ENCODE assay signal across 1 cellular context in genomic region chr2:73736855-73737779, GRCh38.
A peak's percentile ranks its signal among the peaks of the same experiment; 100 is the strongest.
TF ChIP-seq lines count a peak whose summit lies in the region.

TPRKB (minus strand) TSS chr2:73737345; CDS start chr2:73734569, 2,776 bp downstream.

TF ChIP-seq in HepG2, 621 proteins besides CTCF, POLR2A, EP300 and RAD21 (continued from another document and continues in another):
- no peak for TF ChIP-seq ZC3H4 (CRISPR knock-in tag; IDR thresholded peaks at IDR 0.05; ENCODE audit: borderline replicate concordance)
- peak in 1 of 2 experiments; percentile 49; a peak in 2 of 4 replicates for TF ChIP-seq REST (IDR thresholded peaks at IDR 0.05; ENCODE audit: borderline replicate concordance in 1 of 2, low read depth in 1 of 2, low read length in 2 of 2)
- TF ChIP-seq ZFP36L2 (CRISPR knock-in tag; IDR thresholded peaks at IDR 0.05), result no peak
- peak; percentile 80 for TF ChIP-seq CCDC6 (CRISPR knock-in tag; IDR thresholded peaks at IDR 0.05)
- TF ChIP-seq KDM5B (CRISPR knock-in tag; IDR thresholded peaks at IDR 0.05; ENCODE audit: borderline replicate concordance), result peak; percentile 84; the same call in 1 of the 2 replicates
- peak; percentile 92; the same call in 1 of the 2 replicates for TF ChIP-seq ZNF510 (CRISPR knock-in tag; IDR thresholded peaks at IDR 0.05; ENCODE audit: low read depth)
- TF ChIP-seq EZH2 (conservative IDR thresholded peaks at IDR 0.05; ENCODE audit: low read depth, low read length), result no peak
- no peak for TF ChIP-seq ZNF180 (CRISPR knock-in tag; IDR thresholded peaks at IDR 0.05; ENCODE audit: borderline replicate concordance, low read depth)
- TF ChIP-seq THYN1 (CRISPR knock-in tag; IDR thresholded peaks at IDR 0.05; ENCODE audit: borderline replicate concordance, low read depth), result no peak
- TF ChIP-seq YEATS4 (CRISPR knock-in tag; IDR thresholded peaks at IDR 0.05; ENCODE audit: borderline replicate concordance), result peak; percentile 67
- no peak for TF ChIP-seq DNMT3B (CRISPR knock-in tag; conservative IDR thresholded peaks at IDR 0.05)
- peak; percentile 92 for TF ChIP-seq U2AF1 (optimal IDR thresholded peaks at IDR 0.05; ENCODE audit: low read depth, low read length)
- TF ChIP-seq, protein P1, sequence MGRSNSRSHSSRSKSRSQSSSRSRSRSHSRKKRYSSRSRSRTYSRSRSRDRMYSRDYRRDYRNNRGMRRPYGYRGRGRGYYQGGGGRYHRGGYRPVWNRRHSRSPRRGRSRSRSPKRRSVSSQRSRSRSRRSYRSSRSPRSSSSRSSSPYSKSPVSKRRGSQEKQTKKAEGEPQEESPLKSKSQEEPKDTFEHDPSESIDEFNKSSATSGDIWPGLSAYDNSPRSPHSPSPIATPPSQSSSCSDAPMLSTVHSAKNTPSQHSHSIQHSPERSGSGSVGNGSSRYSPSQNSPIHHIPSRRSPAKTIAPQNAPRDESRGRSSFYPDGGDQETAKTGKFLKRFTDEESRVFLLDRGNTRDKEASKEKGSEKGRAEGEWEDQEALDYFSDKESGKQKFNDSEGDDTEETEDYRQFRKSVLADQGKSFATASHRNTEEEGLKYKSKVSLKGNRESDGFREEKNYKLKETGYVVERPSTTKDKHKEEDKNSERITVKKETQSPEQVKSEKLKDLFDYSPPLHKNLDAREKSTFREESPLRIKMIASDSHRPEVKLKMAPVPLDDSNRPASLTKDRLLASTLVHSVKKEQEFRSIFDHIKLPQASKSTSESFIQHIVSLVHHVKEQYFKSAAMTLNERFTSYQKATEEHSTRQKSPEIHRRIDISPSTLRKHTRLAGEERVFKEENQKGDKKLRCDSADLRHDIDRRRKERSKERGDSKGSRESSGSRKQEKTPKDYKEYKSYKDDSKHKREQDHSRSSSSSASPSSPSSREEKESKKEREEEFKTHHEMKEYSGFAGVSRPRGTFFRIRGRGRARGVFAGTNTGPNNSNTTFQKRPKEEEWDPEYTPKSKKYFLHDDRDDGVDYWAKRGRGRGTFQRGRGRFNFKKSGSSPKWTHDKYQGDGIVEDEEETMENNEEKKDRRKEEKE (IDR thresholded peaks at IDR 0.05), result no peak
- TF ChIP-seq, protein P2, sequence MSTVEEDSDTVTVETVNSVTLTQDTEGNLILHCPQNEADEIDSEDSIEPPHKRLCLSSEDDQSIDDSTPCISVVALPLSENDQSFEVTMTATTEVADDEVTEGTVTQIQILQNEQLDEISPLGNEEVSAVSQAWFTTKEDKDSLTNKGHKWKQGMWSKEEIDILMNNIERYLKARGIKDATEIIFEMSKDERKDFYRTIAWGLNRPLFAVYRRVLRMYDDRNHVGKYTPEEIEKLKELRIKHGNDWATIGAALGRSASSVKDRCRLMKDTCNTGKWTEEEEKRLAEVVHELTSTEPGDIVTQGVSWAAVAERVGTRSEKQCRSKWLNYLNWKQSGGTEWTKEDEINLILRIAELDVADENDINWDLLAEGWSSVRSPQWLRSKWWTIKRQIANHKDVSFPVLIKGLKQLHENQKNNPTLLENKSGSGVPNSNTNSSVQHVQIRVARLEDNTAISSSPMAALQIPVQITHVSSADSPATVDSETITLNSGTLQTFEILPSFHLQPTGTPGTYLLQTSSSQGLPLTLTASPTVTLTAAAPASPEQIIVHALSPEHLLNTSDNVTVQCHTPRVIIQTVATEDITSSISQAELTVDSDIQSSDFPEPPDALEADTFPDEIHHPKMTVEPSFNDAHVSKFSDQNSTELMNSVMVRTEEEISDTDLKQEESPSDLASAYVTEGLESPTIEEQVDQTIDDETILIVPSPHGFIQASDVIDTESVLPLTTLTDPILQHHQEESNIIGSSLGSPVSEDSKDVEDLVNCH (CRISPR knock-in tag; IDR thresholded peaks at IDR 0.05), result 0 out of 2 replicates have a peak, but pooled peaks have one; percentile 53
- peak; percentile 75; the same call in 1 of the 2 replicates for TF ChIP-seq ZFP36L1 (CRISPR knock-in tag; IDR thresholded peaks at IDR 0.05)
- TF ChIP-seq, protein P3, sequence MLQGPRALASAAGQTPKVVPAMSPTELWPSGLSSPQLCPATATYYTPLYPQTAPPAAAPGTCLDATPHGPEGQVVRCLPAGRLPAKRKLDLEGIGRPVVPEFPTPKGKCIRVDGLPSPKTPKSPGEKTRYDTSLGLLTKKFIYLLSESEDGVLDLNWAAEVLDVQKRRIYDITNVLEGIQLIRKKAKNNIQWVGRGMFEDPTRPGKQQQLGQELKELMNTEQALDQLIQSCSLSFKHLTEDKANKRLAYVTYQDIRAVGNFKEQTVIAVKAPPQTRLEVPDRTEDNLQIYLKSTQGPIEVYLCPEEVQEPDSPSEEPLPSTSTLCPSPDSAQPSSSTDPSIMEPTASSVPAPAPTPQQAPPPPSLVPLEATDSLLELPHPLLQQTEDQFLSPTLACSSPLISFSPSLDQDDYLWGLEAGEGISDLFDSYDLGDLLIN (CRISPR knock-in tag; IDR thresholded peaks at IDR 0.05; ENCODE audit: borderline replicate concordance), result no peak
- TF ChIP-seq FOXM1 (CRISPR knock-in tag; IDR thresholded peaks at IDR 0.05), result no peak
- TF ChIP-seq PREB (CRISPR knock-in tag; IDR thresholded peaks at IDR 0.05), result no peak
- TF ChIP-seq, protein P4, sequence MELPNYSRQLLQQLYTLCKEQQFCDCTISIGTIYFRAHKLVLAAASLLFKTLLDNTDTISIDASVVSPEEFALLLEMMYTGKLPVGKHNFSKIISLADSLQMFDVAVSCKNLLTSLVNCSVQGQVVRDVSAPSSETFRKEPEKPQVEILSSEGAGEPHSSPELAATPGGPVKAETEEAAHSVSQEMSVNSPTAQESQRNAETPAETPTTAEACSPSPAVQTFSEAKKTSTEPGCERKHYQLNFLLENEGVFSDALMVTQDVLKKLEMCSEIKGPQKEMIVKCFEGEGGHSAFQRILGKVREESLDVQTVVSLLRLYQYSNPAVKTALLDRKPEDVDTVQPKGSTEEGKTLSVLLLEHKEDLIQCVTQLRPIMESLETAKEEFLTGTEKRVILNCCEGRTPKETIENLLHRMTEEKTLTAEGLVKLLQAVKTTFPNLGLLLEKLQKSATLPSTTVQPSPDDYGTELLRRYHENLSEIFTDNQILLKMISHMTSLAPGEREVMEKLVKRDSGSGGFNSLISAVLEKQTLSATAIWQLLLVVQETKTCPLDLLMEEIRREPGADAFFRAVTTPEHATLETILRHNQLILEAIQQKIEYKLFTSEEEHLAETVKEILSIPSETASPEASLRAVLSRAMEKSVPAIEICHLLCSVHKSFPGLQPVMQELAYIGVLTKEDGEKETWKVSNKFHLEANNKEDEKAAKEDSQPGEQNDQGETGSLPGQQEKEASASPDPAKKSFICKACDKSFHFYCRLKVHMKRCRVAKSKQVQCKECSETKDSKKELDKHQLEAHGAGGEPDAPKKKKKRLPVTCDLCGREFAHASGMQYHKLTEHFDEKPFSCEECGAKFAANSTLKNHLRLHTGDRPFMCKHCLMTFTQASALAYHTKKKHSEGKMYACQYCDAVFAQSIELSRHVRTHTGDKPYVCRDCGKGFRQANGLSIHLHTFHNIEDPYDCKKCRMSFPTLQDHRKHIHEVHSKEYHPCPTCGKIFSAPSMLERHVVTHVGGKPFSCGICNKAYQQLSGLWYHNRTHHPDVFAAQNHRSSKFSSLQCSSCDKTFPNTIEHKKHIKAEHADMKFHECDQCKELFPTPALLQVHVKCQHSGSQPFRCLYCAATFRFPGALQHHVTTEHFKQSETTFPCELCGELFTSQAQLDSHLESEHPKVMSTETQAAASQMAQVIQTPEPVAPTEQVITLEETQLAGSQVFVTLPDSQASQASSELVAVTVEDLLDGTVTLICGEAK (IDR thresholded peaks at IDR 0.05), result peak; percentile 96
- TF ChIP-seq, protein P4 (CRISPR knock-in tag; IDR thresholded peaks at IDR 0.05), result peak; percentile 76; the same call in 1 of the 2 replicates
- TF ChIP-seq MBD4 (IDR thresholded peaks at IDR 0.05; ENCODE audit: borderline replicate concordance, low read length), result 0 out of 2 replicates have a peak, but pooled peaks have one; percentile 17
- TF ChIP-seq DR1 (CRISPR knock-in tag; IDR thresholded peaks at IDR 0.05), result 0 out of 2 replicates have a peak, but pooled peaks have one; percentile 66
- no peak; the same call in none of the 2 replicates for TF ChIP-seq CHD2 (IDR thresholded peaks at IDR 0.05; ENCODE audit: low read depth, low read length)
